15 cellular contexts compared by ENCODE assay signal in the genomic region with DNA sequence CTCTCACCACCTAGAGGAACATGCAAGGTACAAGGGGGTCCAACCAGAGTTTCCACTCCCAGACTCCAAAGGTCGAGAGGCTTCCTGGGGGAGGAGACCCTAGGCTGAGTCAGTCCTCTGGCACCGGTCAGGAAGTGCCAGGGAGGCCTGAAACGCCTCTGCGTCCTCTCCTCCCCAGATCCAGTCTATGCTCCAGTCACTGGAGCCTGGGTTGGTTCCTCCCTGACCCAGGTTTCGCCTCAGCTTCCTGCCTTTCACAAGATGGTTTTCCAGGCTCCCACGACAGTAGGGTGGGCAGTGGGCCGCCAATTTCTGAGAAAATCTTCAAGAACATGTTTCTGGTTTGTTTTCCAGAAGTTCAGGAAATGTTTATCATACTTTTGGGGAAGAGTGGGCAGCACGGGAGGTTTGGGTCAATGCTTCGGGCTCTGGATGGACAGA. TPM values are rescaled to one million over a fixed set of nuclear protein-coding genes. Genes with fewer than 3 reads are reported as not detected.
A peak's percentile ranks its signal among the peaks of the same experiment; 100 is the strongest.
DNase-seq lines count a peak whose midpoint lies in the region; ATAC-seq, FAIRE-seq and TF ChIP-seq lines count a peak whose summit lies in the region.
"Had no signal": no experiment of that assay in that cellular context is flagged by ENCODE, and none has a peak within 500 bp of the region (broad histone marks: within the 10 kb centered on the region; RNA-seq: fewer than 3 reads in every experiment).

No MANE protein-coding gene starts in this region.

- H3K27me3 Mint-ChIP-seq in Calu3 (ENCODE audit: unreplicated experiment), result no peaks in the 10 kb centered on the region
- H3K27me3 Mint-ChIP-seq in astrocyte (ENCODE audit: low read depth, unreplicated experiment), result no peaks in the 10 kb centered on the region

- no peak overlapping the region for H3K4me3 ChIP-seq in MG63
- no peak overlapping the region for H3K4me3 ChIP-seq in astrocyte (ENCODE audit: insufficient read depth, low read depth, low read length)
- H3K4me3 ChIP-seq in osteoblast (ENCODE audit: insufficient read depth, low read length), result peak overlapping the region; percentile 6
- H3K4me3 ChIP-seq: ascending aorta had no signal

- H3K4me3 Mint-ChIP-seq in Calu3 (ENCODE audit: low read depth, unreplicated experiment), result no peak overlapping the region
- peak overlapping the region; percentile 57 for H3K4me3 Mint-ChIP-seq in astrocyte (ENCODE audit: unreplicated experiment)
- H3K4me3 Mint-ChIP-seq: naive B cell had no signal

- BruUV-seq in Calu3 (replicated peaks; lab: Mats Ljungman, UMichigan), result no TSS peak

- peaks cover 45% of the 10 kb centered on the region for H3K4me1 Mint-ChIP-seq in Calu3 (ENCODE audit: low read depth, unreplicated experiment)
- peaks cover 46% of the 10 kb centered on the region for H3K4me1 Mint-ChIP-seq in astrocyte (ENCODE audit: low read depth, unreplicated experiment)

- no peaks in the 10 kb centered on the region for H4K20me1 ChIP-seq in astrocyte (ENCODE audit: insufficient read depth, low read length)
- no peaks in the 10 kb centered on the region for H4K20me1 ChIP-seq in osteoblast (ENCODE audit: insufficient read depth, low read length)

- H3K27me3 ChIP-seq in MG63, result no peaks in the 10 kb centered on the region
- no peaks in the 10 kb centered on the region for H3K27me3 ChIP-seq in astrocyte (ENCODE audit: insufficient read depth, low read length)
- H3K27me3 ChIP-seq in osteoblast (ENCODE audit: insufficient read depth, low read length), result no peaks in the 10 kb centered on the region
- H3K27me3 ChIP-seq: ascending aorta had no signal

- H3K36me3 Mint-ChIP-seq in Calu3 (ENCODE audit: insufficient read depth, unreplicated experiment), result peaks cover 41% of the 10 kb centered on the region
- H3K36me3 Mint-ChIP-seq in astrocyte (ENCODE audit: low read depth, unreplicated experiment), result peaks cover 8% of the 10 kb centered on the region
- H3K36me3 Mint-ChIP-seq: naive B cell had no signal

- no peaks in the 10 kb centered on the region for H3K9me3 Mint-ChIP-seq in Calu3 (ENCODE audit: low read depth, unreplicated experiment)
- no peaks in the 10 kb centered on the region for H3K9me3 Mint-ChIP-seq in astrocyte (ENCODE audit: unreplicated experiment)
- H3K9me3 Mint-ChIP-seq: naive B cell had no signal

- H3K36me3 ChIP-seq in MG63 (no peaks in the 10 kb centered on the region), astrocyte (ENCODE audit: insufficient read depth, low read length) (no peaks in the 10 kb centered on the region), osteoblast (ENCODE audit: insufficient read depth, low read length) (no peaks in the 10 kb centered on the region)
- H3K36me3 ChIP-seq: ascending aorta had no signal

- H3K27ac ChIP-seq in astrocyte (ENCODE audit: low read depth, low read length) (peak overlapping the region; percentile 64), osteoblast (ENCODE audit: low read depth, low read length) (peak overlapping the region; percentile 80)
- H3K27ac ChIP-seq: ascending aorta had no signal

- ATAC-seq in GM18868 (IDR thresholded peaks at IDR 0.05; ENCODE audit: unreplicated experiment), result no peak
- ATAC-seq: PC-3 had no signal

- peak overlapping the region; percentile 58 for H3K4me2 ChIP-seq in astrocyte (ENCODE audit: low read length)
- peak overlapping the region; percentile 61 for H3K4me2 ChIP-seq in osteoblast (ENCODE audit: insufficient read depth, low read length)

- no peak for TF ChIP-seq CTCF in Calu3 (IDR thresholded peaks at IDR 0.05; ENCODE audit: unreplicated experiment)
- no peak for TF ChIP-seq CTCF in astrocyte (IDR thresholded peaks at IDR 0.05; ENCODE audit: insufficient read depth, low read depth, low read length)
- no peak for TF ChIP-seq CTCF in osteoblast (IDR thresholded peaks at IDR 0.05; ENCODE audit: extremely low read depth, low read depth, low read length)

- intact Hi-C loops in Calu3 (cut with micrococcal nuclease; ENCODE audit: unreplicated experiment), result no loop called here

- CTCF ChIA-PET in Calu3 (lab: Charles Lee), result no interaction called here

- H2AFZ ChIP-seq in astrocyte (ENCODE audit: low read depth, low read length) (no peak overlapping the region), osteoblast (ENCODE audit: low read length) (peak overlapping the region; percentile 66)

- peaks cover 53% of the 10 kb centered on the region for H3K4me1 ChIP-seq in astrocyte (ENCODE audit: insufficient read depth, low read length)
- peaks cover 53% of the 10 kb centered on the region for H3K4me1 ChIP-seq in osteoblast (ENCODE audit: insufficient read depth, low read length)
- H3K4me1 ChIP-seq: ascending aorta had no signal

- H3K27ac Mint-ChIP-seq in Calu3 (ENCODE audit: unreplicated experiment), result peak overlapping the region; percentile 31
- H3K27ac Mint-ChIP-seq in astrocyte (ENCODE audit: unreplicated experiment), result peak overlapping the region; percentile 73

- no peak for DNase-seq in Calu3
- peak; percentile 16 for DNase-seq in MG63
- DNase-seq in astrocyte (ENCODE audit: low read depth), result peak; percentile 71
- DNase-seq in osteoblast (ENCODE audit: insufficient read length, low spot score, missing footprints), result peak; percentile 81
- DNase-seq in NCI-H1105 (lab: John Stamatoyannopoulos, UW), result no peak
- DNase-seq in NCI-H2107 (lab: John Stamatoyannopoulos, UW), result no peak
- DNase-seq: left cardiac atrium, naive B cell, NCI-H2227 treated with DMSO at 0.1 percent for 48 hours, PC-3, retina, substantia nigra, T1000 had no signal

- H3K9ac ChIP-seq in astrocyte (ENCODE audit: low read length), result peak overlapping the region; percentile 7

- H3K9me3 ChIP-seq in MG63 (no peaks in the 10 kb centered on the region), astrocyte (ENCODE audit: insufficient read depth, low read depth, low read length) (no peaks in the 10 kb centered on the region), osteoblast (ENCODE audit: low read depth, low read length) (no peaks in the 10 kb centered on the region)
- H3K9me3 ChIP-seq: ascending aorta had no signal

- H3K79me2 ChIP-seq in astrocyte (ENCODE audit: insufficient read depth, low read length), result no peaks in the 10 kb centered on the region
- H3K79me2 ChIP-seq in osteoblast (ENCODE audit: insufficient read depth, low read length), result no peaks in the 10 kb centered on the region

- no peak for FAIRE-seq in astrocyte (lab: Jason Lieb, UNC)

RNA-seq across cellular contexts. Expression of gene DUSP5, which starts 30.0 kb away (rescaled TPM):
- total RNA-seq in Calu3 (2022) (34.0 and 55.8 TPM in 2 replicates), astrocyte (35.0 and 36.4 TPM in 2 replicates), osteoblast (8.5 and 10.1 TPM in 2 replicates)
- 0.59 TPM in 1 of 2 replicates, not detected in the other for total RNA-seq in MG63 (2014; rRNA removed; shearing (Covaris generic); ENCODE audit: low replicate concordance)

RNA-seq across cellular contexts. Expression of gene SMC3, which starts 39.7 kb away (rescaled TPM):
- 26.3 and 31.3 TPM in 2 replicates for total RNA-seq in Calu3 (2022)
- total RNA-seq in MG63 (2014; rRNA removed; shearing (Covaris generic); ENCODE audit: low replicate concordance), result 25.4 and 43.4 TPM in 2 replicates
- 24.8 and 27.2 TPM in 2 replicates for total RNA-seq in astrocyte
- total RNA-seq in osteoblast, result 20.0 and 20.3 TPM in 2 replicates

Comparison
In these comparisons a context has a peak if more than half of its experiments do, and no peak if none do; other contexts are left out.
1. DNase-seq: peak in MG63 (single experiment), astrocyte (single experiment) and osteoblast (single experiment); none in Calu3 (single experiment), NCI-H1105 (single experiment) and NCI-H2107 (single experiment).